ENCODE assay signal across 25 cellular contexts in the genomic region with DNA sequence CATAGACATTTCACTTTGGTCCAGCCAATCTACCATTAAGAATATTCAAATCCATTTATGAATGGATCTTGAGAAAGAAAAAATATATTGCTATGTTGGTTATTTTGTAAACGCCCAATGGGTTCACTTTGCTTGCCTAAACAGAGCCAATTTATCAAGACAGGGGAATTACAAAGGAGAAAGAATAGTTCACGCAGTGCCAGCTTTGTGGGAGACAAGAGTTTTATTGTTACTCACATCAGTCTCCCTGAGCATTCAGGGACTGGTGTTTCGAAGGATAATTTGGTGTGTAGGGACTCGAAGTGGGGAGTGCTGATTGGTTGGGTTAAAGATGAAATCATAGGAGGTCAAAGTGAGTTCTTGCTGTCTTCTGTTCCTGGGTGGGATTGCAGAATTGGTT.
"Had no signal": no experiment of that assay in that cellular context is flagged by ENCODE, and none has a peak within 500 bp of the region (broad histone marks: within the 10 kb centered on the region; RNA-seq: fewer than 3 reads in every experiment).

No MANE protein-coding gene starts in this region.

- H3K27me3 ChIP-seq: cardiac muscle cell, colonic mucosa, esophagus muscularis mucosa, pancreas, right lobe of liver, spleen, stomach, suprapubic skin, tibial artery, upper lobe of left lung, uterus had no signal

- DNase-seq: cerebellar nuclear complex; colonic mucosa; dermis blood vessel endothelial cell; effector CD4-positive, alpha-beta T cell; kidney glomerular epithelial cell; mammary epithelial cell; natural killer cell; occipital lobe; pancreas; retina; right lobe of liver; spleen; stimulated activated CD4-positive, alpha-beta T cell treated with anti-CD3 and anti-CD28 coated beads, Interleukin-2, amount 100 ng/mL, for 24 hours; stimulated activated CD4-positive, alpha-beta T cell treated with anti-CD3 and anti-CD28 coated beads, Interleukin-4, amount 100 ng/mL, for 4 hours; stimulated activated naive CD4-positive, alpha-beta T cell; stomach; tibial artery; upper lobe of left lung; uterus had no signal

- H3K9me3 Mint-ChIP-seq: natural killer cell had no signal

- H3K36me3 ChIP-seq: cardiac muscle cell, colonic mucosa, esophagus muscularis mucosa, pancreas, prostate gland, right lobe of liver, suprapubic skin, tibial artery, upper lobe of left lung, uterus had no signal

- H3K27ac ChIP-seq: cardiac muscle cell, colonic mucosa, epithelial cell of prostate, esophagus muscularis mucosa, pancreas, prostate gland, right lobe of liver, spleen, stomach, suprapubic skin, tibial artery, upper lobe of left lung, uterus had no signal

- H3K4me1 Mint-ChIP-seq: natural killer cell had no signal

- H3K4me3 Mint-ChIP-seq: natural killer cell had no signal

- H3K4me1 ChIP-seq: colonic mucosa, esophagus muscularis mucosa, pancreas, prostate gland, spleen, stomach, suprapubic skin, tibial artery, upper lobe of left lung, uterus had no signal

- H3K27ac Mint-ChIP-seq: natural killer cell had no signal

- ATAC-seq: left lobe of liver, natural killer cell, pancreas, right lobe of liver had no signal

- H3K9me3 ChIP-seq: colonic mucosa, esophagus muscularis mucosa, pancreas, prostate gland, right lobe of liver, spleen, stomach, suprapubic skin, tibial artery, upper lobe of left lung, uterus had no signal

- H3K36me3 Mint-ChIP-seq: natural killer cell had no signal

- H3K4me3 ChIP-seq: cardiac muscle cell, colonic mucosa, esophagus muscularis mucosa, pancreas, prostate gland, right lobe of liver, spleen, stomach, suprapubic skin, tibial artery, upper lobe of left lung, uterus had no signal
